Comparison of ENCODE assay signal across 1 cellular context in the genomic region with DNA sequence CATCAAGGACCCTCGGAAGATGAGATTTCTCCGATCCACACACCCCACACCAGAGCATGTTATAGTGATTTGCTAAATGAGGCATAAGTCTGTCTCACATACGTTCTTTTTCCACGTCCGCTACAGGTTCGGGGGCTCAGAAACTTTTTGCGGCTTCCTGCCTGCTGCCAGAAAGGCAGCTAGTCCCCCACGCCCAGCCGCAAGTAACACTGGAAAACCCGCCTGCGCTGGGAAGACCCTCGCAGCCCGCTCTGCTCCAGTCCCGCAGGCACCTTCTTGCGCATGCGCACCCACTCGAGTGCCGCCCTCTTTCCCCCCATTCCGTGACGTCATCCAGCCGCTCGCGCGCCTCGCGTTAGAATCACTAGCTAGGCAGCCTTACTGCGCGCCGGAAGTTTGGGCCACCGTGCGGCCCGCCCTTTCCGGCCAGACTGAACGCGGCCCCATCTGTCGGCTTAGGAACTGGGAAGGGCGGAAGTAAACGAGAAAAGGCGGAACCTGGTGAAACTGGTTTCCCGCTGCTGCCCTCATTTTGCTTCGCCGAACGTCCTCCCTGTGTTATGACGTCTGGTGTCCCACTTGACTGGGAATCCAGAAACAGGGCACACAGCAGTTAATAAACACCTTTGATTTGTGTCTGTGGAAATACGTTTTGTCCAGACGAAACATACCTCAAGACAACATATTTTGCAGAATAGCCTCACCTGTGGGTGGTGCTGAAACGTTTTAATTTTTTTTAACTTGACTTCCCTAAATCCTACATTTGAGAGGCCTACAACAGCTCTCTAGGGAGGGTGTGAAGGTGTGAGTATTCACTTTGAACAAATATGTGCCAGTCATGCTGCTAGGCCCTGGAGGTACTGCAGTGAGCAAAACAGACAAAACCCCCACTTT.
TF ChIP-seq lines count a peak whose summit lies in the region.

Gene C1orf74, minus strand, starts transcription at position 284 of the 894 bp plus-strand sequence. CDS start 925 bp downstream, outside the sequence.

TF ChIP-seq in HEK293, 187 proteins besides CTCF, POLR2A, EP300 and RAD21 (continued from another document):
- TF ChIP-seq, protein P1, sequence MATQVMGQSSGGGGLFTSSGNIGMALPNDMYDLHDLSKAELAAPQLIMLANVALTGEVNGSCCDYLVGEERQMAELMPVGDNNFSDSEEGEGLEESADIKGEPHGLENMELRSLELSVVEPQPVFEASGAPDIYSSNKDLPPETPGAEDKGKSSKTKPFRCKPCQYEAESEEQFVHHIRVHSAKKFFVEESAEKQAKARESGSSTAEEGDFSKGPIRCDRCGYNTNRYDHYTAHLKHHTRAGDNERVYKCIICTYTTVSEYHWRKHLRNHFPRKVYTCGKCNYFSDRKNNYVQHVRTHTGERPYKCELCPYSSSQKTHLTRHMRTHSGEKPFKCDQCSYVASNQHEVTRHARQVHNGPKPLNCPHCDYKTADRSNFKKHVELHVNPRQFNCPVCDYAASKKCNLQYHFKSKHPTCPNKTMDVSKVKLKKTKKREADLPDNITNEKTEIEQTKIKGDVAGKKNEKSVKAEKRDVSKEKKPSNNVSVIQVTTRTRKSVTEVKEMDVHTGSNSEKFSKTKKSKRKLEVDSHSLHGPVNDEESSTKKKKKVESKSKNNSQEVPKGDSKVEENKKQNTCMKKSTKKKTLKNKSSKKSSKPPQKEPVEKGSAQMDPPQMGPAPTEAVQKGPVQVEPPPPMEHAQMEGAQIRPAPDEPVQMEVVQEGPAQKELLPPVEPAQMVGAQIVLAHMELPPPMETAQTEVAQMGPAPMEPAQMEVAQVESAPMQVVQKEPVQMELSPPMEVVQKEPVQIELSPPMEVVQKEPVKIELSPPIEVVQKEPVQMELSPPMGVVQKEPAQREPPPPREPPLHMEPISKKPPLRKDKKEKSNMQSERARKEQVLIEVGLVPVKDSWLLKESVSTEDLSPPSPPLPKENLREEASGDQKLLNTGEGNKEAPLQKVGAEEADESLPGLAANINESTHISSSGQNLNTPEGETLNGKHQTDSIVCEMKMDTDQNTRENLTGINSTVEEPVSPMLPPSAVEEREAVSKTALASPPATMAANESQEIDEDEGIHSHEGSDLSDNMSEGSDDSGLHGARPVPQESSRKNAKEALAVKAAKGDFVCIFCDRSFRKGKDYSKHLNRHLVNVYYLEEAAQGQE (tag by site-specific recombination; IDR thresholded peaks at IDR 0.05) = no peak; the same call in 1 of the 2 replicates
- no peak for TF ChIP-seq ZFP3 (tag by site-specific recombination; IDR thresholded peaks at IDR 0.05; ENCODE audit: low read depth)
- no peak for TF ChIP-seq BCL11A (tag by site-specific recombination; IDR thresholded peaks at IDR 0.05; ENCODE audit: low read depth)
- TF ChIP-seq SETDB1 (IDR thresholded peaks at IDR 0.05; ENCODE audit: insufficient read length, low read length) = peak; percentile 78
- TF ChIP-seq TRIM28 (IDR thresholded peaks at IDR 0.05; ENCODE audit: borderline replicate concordance, low read length) = peak; percentile 66; the same call in 1 of the 2 replicates
- no peak for TF ChIP-seq BCL11B (tag by site-specific recombination; IDR thresholded peaks at IDR 0.05; ENCODE audit: low read depth)
- TF ChIP-seq YY1 (tag by site-specific recombination; IDR thresholded peaks at IDR 0.05) = peak; percentile 68; the same call in 1 of the 2 replicates
- TF ChIP-seq ZNF561 (tag by site-specific recombination; IDR thresholded peaks at IDR 0.05; ENCODE audit: borderline replicate concordance) = no peak
- no peak for TF ChIP-seq ZNF121 (tag by site-specific recombination; IDR thresholded peaks at IDR 0.05)
- no peak for TF ChIP-seq MZF1 (tag by site-specific recombination; IDR thresholded peaks at IDR 0.05; ENCODE audit: borderline replicate concordance)
- TF ChIP-seq ZIC2 (tag by site-specific recombination; IDR thresholded peaks at IDR 0.05) = no peak
- TF ChIP-seq MEIS1 (CRISPR knock-in tag; IDR thresholded peaks at IDR 0.05; ENCODE audit: borderline replicate concordance) = no peak
- TF ChIP-seq ZBTB17 (tag by site-specific recombination; IDR thresholded peaks at IDR 0.05) = peak; percentile 69
- TF ChIP-seq ZNF280C (tag by site-specific recombination; IDR thresholded peaks at IDR 0.05) = no peak
- no peak; the same call in 1 of the 2 replicates for TF ChIP-seq ZFP69B (tag by site-specific recombination; IDR thresholded peaks at IDR 0.05)
- no peak for TF ChIP-seq ZNF768 (tag by site-specific recombination; IDR thresholded peaks at IDR 0.05)
- TF ChIP-seq ZNF473 (tag by site-specific recombination; IDR thresholded peaks at IDR 0.05) = no peak
- TF ChIP-seq ZBTB26 (tag by site-specific recombination; optimal IDR thresholded peaks at IDR 0.05) = peak; percentile 85
- no peak for TF ChIP-seq TCF7L2 (IDR thresholded peaks at IDR 0.05; ENCODE audit: borderline replicate concordance, low read depth, low read length)
TF ChIP-seq in HEK293: peak in this region for 43.
